ENCODE assay signal across 33 cellular contexts in the genomic region with DNA sequence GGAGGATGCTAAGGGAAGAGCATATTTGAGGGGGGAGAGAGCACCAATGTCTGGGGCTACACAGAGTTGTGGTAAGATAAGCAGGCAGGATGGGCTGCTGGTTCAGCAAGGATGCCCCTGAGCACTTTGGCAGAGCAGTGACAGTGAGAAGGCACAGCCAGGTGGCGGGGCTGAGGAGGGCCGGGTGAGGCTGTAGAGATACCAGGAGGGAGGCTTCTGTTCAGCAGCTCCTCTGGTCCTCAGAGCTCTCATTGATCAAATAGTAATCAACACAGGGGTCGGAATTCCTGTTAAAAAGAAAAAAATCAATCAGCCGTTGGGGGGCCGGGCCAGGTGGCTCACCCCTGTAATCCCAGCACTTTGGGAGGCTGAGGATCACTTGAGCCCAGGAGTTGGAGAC. TPM values are rescaled to one million over a fixed set of nuclear protein-coding genes. Genes with fewer than 3 reads are reported as not detected.
"Had no signal": no experiment of that assay in that cellular context is flagged by ENCODE, and none has a peak within 500 bp of the region (broad histone marks: within the 10 kb centered on the region; RNA-seq: fewer than 3 reads in every experiment).

No MANE protein-coding gene starts in this region.

- DNase-seq: activated B cell treated with CpG ODN at 0.5 μM for 24 hours; activated CD4-positive, alpha-beta memory T cell treated with anti-CD3 and anti-CD28 coated beads for 36 hours; activated CD4-positive, alpha-beta T cell treated with anti-CD3 and anti-CD28 coated beads for 4 hours; activated CD4-positive, alpha-beta T cell treated with anti-CD3 and anti-CD28 coated beads, Interleukin-2, amount 10 ng/mL, durations not matched to agents 24 days and 14 days; activated CD4-positive, alpha-beta T cell treated with anti-CD3 and anti-CD28 coated beads, Interleukin-2, amount 50 U/mL, for 1 hour; activated CD4-positive, alpha-beta T cell treated with anti-CD3 and anti-CD28 coated beads, Interleukin-2, amount 50 U/mL, for 4 hours; activated CD4-positive, CD25-positive, alpha-beta regulatory T cell treated with anti-CD3 and anti-CD28 coated beads, Interleukin-2, amount 50 U/mL, for 72 hours; activated CD8-positive, alpha-beta memory T cell treated with anti-CD3 and anti-CD28 coated beads, Interleukin-2, amount 50 U/mL, for 4 hours; activated CD8-positive, alpha-beta T cell treated with anti-CD3 and anti-CD28 coated beads for 36 hours; activated effector memory CD4-positive, alpha-beta T cell treated with anti-CD3 and anti-CD28 coated beads, Interleukin-2, amount 50 U/mL, for 16 hours; activated gamma-delta T cell treated with Interleukin-2 at 50 U/mL for 16 hours; activated naive CD4-positive, alpha-beta T cell; activated naive CD4-positive, alpha-beta T cell treated with anti-CD3 and anti-CD28 coated beads for 36 hours; activated naive CD4-positive, alpha-beta T cell treated with anti-CD3 and anti-CD28 coated beads, Interleukin-2, amount 50 U/mL, for 16 hours; activated naive CD8-positive, alpha-beta T cell treated with anti-CD3 and anti-CD28 coated beads, Interleukin-2, amount 10 ng/mL, durations not matched to agents 7 days and 5 days; activated T-cell treated with anti-CD3 and anti-CD28 coated beads for 4 hours; activated T-cell treated with anti-CD3 and anti-CD28 coated beads, Interleukin-2, amount 50 U/mL, for 1 hour; activated T-cell treated with anti-CD3 and anti-CD28 coated beads, Interleukin-2, amount 50 U/mL, for 4 hours; activated T-cell treated with anti-CD3 and anti-CD28 coated beads, Interleukin-2, amount 50 U/mL, for 72 hours; adrenal gland; amniotic stem cell; body of pancreas; brain microvascular endothelial cell; central memory CD4-positive, alpha-beta T cell; T-helper 2 cell; T-helper 9 cell had no signal

- H3K9me3 Mint-ChIP-seq: activated B cell treated with CpG ODN at 0.5 μM for 24 hours; activated CD4-positive, alpha-beta memory T cell treated with anti-CD3 and anti-CD28 coated beads for 36 hours; activated CD4-positive, alpha-beta T cell treated with anti-CD3 and anti-CD28 coated beads, Interleukin-2, amount 10 ng/mL, durations not matched to agents 24 days and 14 days; activated CD8-positive, alpha-beta T cell treated with anti-CD3 and anti-CD28 coated beads for 36 hours; activated naive CD4-positive, alpha-beta T cell treated with anti-CD3 and anti-CD28 coated beads, Interleukin-2, amount 50 U/mL, for 72 hours; activated naive CD8-positive, alpha-beta T cell treated with anti-CD3 and anti-CD28 coated beads, Interleukin-2, amount 10 ng/mL, durations not matched to agents 7 days and 5 days; activated T-cell treated with anti-CD3 and anti-CD28 coated beads, Interleukin-2, amount 50 U/mL, for 4 hours; activated T-cell treated with anti-CD3 and anti-CD28 coated beads, Interleukin-2, amount 50 U/mL, for 72 hours; activated T-helper 1 cell treated with anti-CD3 and anti-CD28 coated beads, Interleukin-12 subunit alpha, Interleukin-12 subunit beta, Interleukin-2, Interleukin-4 antibody, amounts not matched to agents 30 ng/mL and 10 ng/mL and 1 ng/mL, durations not matched to agents 14 hours and 24 hours and 36 hours; activated T-helper 17 cell treated with anti-CD3 and anti-CD28 coated beads, Interleukin-2, amount 50 U/mL, for 72 hours; T-helper 2 cell treated with Interferon-gamma antibody and Interleukin-4, amounts not matched to agents 5 μg/mL and 100 μg/mL, for 36 hours had no signal

- H3K27me3 ChIP-seq: adrenal gland, body of pancreas, breast epithelium had no signal

- H3K36me3 ChIP-seq: adrenal gland, brain microvascular endothelial cell, breast epithelium had no signal

- H3K4me1 Mint-ChIP-seq: activated naive CD8-positive, alpha-beta T cell treated with anti-CD3 and anti-CD28 coated beads, Interleukin-2, amount 10 ng/mL, durations not matched to agents 7 days and 5 days; activated T-helper 17 cell treated with anti-CD3 and anti-CD28 coated beads, Interleukin-2, amount 50 U/mL, for 72 hours had no signal

- H3K4me3 Mint-ChIP-seq: activated B cell treated with CpG ODN at 0.5 μM for 24 hours; activated CD4-positive, alpha-beta memory T cell treated with anti-CD3 and anti-CD28 coated beads for 36 hours; activated CD4-positive, alpha-beta T cell treated with anti-CD3 and anti-CD28 coated beads, Interleukin-2, amount 10 ng/mL, durations not matched to agents 24 days and 14 days; activated CD8-positive, alpha-beta T cell treated with anti-CD3 and anti-CD28 coated beads for 36 hours; activated naive CD4-positive, alpha-beta T cell treated with anti-CD3 and anti-CD28 coated beads for 36 hours; activated naive CD8-positive, alpha-beta T cell treated with anti-CD3 and anti-CD28 coated beads, Interleukin-2, amount 10 ng/mL, durations not matched to agents 7 days and 5 days; activated T-cell treated with anti-CD3 and anti-CD28 coated beads, Interleukin-2, amount 50 U/mL, for 4 hours; activated T-cell treated with anti-CD3 and anti-CD28 coated beads, Interleukin-2, amount 50 U/mL, for 72 hours; activated T-helper 1 cell treated with anti-CD3 and anti-CD28 coated beads, Interleukin-12 subunit alpha, Interleukin-12 subunit beta, Interleukin-2, Interleukin-4 antibody, amounts not matched to agents 30 ng/mL and 10 ng/mL and 1 ng/mL, durations not matched to agents 14 hours and 24 hours and 36 hours; activated T-helper 17 cell treated with anti-CD3 and anti-CD28 coated beads, Interleukin-2, amount 50 U/mL, for 72 hours; T-helper 2 cell treated with Interferon-gamma antibody and Interleukin-4, amounts not matched to agents 5 μg/mL and 100 μg/mL, for 36 hours had no signal

- H3K4me3 ChIP-seq: adrenal gland, body of pancreas, breast epithelium had no signal

- H3K27ac ChIP-seq: adrenal gland, body of pancreas, brain microvascular endothelial cell, breast epithelium, VCaP had no signal

- ATAC-seq: activated CD8-positive, alpha-beta T cell treated with anti-CD3 and anti-CD28 coated beads for 36 hours; activated naive CD4-positive, alpha-beta T cell treated with anti-CD3 and anti-CD28 coated beads, Interleukin-2, amount 50 U/mL, for 72 hours; activated T-cell treated with anti-CD3 and anti-CD28 coated beads, Interleukin-2, amount 50 U/mL, for 4 hours; activated T-cell treated with anti-CD3 and anti-CD28 coated beads, Interleukin-2, amount 50 U/mL, for 72 hours; activated T-helper 17 cell treated with anti-CD3 and anti-CD28 coated beads, Interleukin-2, amount 50 U/mL, for 72 hours; body of pancreas had no signal

- H3K36me3 Mint-ChIP-seq: activated CD4-positive, alpha-beta memory T cell treated with anti-CD3 and anti-CD28 coated beads for 36 hours; activated naive CD4-positive, alpha-beta T cell treated with anti-CD3 and anti-CD28 coated beads, Interleukin-2, amount 50 U/mL, for 72 hours; activated naive CD8-positive, alpha-beta T cell treated with anti-CD3 and anti-CD28 coated beads, Interleukin-2, amount 10 ng/mL, durations not matched to agents 7 days and 5 days had no signal

- H3K27ac Mint-ChIP-seq: activated B cell treated with CpG ODN at 0.5 μM for 24 hours; activated CD4-positive, alpha-beta memory T cell treated with anti-CD3 and anti-CD28 coated beads for 36 hours; activated CD4-positive, alpha-beta T cell treated with anti-CD3 and anti-CD28 coated beads, Interleukin-2, amount 10 ng/mL, durations not matched to agents 24 days and 14 days; activated CD8-positive, alpha-beta T cell treated with anti-CD3 and anti-CD28 coated beads for 36 hours; activated naive CD4-positive, alpha-beta T cell treated with anti-CD3 and anti-CD28 coated beads for 36 hours; activated naive CD8-positive, alpha-beta T cell treated with anti-CD3 and anti-CD28 coated beads, Interleukin-2, amount 10 ng/mL, durations not matched to agents 7 days and 5 days; activated T-cell treated with anti-CD3 and anti-CD28 coated beads, Interleukin-2, amount 50 U/mL, for 72 hours; activated T-helper 1 cell treated with anti-CD3 and anti-CD28 coated beads, Interleukin-12 subunit alpha, Interleukin-12 subunit beta, Interleukin-2, Interleukin-4 antibody, amounts not matched to agents 30 ng/mL and 10 ng/mL and 1 ng/mL, durations not matched to agents 14 hours and 24 hours and 36 hours; activated T-helper 17 cell treated with anti-CD3 and anti-CD28 coated beads, Interleukin-2, amount 50 U/mL, for 72 hours; T-helper 2 cell treated with Interferon-gamma antibody and Interleukin-4, amounts not matched to agents 5 μg/mL and 100 μg/mL, for 36 hours had no signal

- H3K4me1 ChIP-seq: adrenal gland, body of pancreas, breast epithelium had no signal

- H3K9me3 ChIP-seq: adrenal gland, body of pancreas, breast epithelium had no signal

RNA-seq across cellular contexts. Expression of a gene that starts 11.5 kb away (rescaled TPM):
- total RNA-seq: activated naive CD8-positive, alpha-beta T cell treated with anti-CD3 and anti-CD28 coated beads, Interleukin-2, amount 10 ng/mL, durations not matched to agents 7 days and 5 days; body of pancreas; cerebellum had no signal
